Comparison of ENCODE assay signal across 39 cellular contexts in genomic region chr6:23441813-23442212, GRCh38.
"Had no signal": no experiment of that assay in that cellular context is flagged by ENCODE, and none has a peak within 500 bp of the region (broad histone marks: within the 10 kb centered on the region; RNA-seq: fewer than 3 reads in every experiment).

No MANE protein-coding gene starts in this region.

- H3K27ac ChIP-seq: ascending aorta, body of pancreas, Peyer's patch, SJSA1, VCaP had no signal

- H3K9me2 ChIP-seq: SK-N-SH had no signal

- DNase-seq: activated B cell treated with CpG ODN at 0.5 μM for 24 hours; activated CD4-positive, alpha-beta memory T cell treated with anti-CD3 and anti-CD28 coated beads, Interleukin-2, amount 10 ng/mL, durations not matched to agents 7 days and 5 days; activated CD4-positive, alpha-beta T cell treated with anti-CD3 and anti-CD28 coated beads for 4 hours; activated CD4-positive, alpha-beta T cell treated with anti-CD3 and anti-CD28 coated beads, Interleukin-2, amount 50 U/mL, for 1 hour; activated CD4-positive, CD25-positive, alpha-beta regulatory T cell treated with anti-CD3 and anti-CD28 coated beads, Interleukin-2, amount 50 U/mL, for 72 hours; activated CD8-positive, alpha-beta memory T cell treated with anti-CD3 and anti-CD28 coated beads for 24 hours; activated CD8-positive, alpha-beta memory T cell treated with anti-CD3 and anti-CD28 coated beads, Interleukin-2, amount 10 ng/mL, durations not matched to agents 7 days and 5 days; activated CD8-positive, alpha-beta memory T cell treated with anti-CD3 and anti-CD28 coated beads, Interleukin-2, amount 50 U/mL, for 48 hours; activated effector memory CD4-positive, alpha-beta T cell treated with anti-CD3 and anti-CD28 coated beads, Interleukin-2, amount 50 U/mL, for 16 hours; activated naive CD4-positive, alpha-beta T cell; activated naive CD4-positive, alpha-beta T cell treated with anti-CD3 and anti-CD28 coated beads, Interleukin-2, amount 50 U/mL, for 16 hours; activated naive CD8-positive, alpha-beta T cell treated with anti-CD3 and anti-CD28 coated beads for 36 hours; activated T-cell treated with anti-CD3 and anti-CD28 coated beads, Interleukin-2, amount 50 U/mL, for 72 hours; amniotic stem cell; body of pancreas; caudate nucleus; cerebellar nuclear complex; Karpas-422; KBM-7; NCI-H1048; NCI-H187 treated with DMSO at 0.1 percent for 48 hours; NCI-H2081; NCI-H2171 treated with DMSO at 0.1 percent for 48 hours; NCI-H345; NCI-H524 treated with DMSO at 0.1 percent for 48 hours; NCI-H748 treated with DMSO at 0.1 percent for 48 hours; NK-92 treated with Interleukin-12 subunit alpha and Interleukin-12 subunit beta, amount 100 ng/mL, for 24 hours; PC-3; Peyer's patch; RPMI8226; SHP77 treated with DMSO at 0.1 percent for 48 hours; SK-N-SH; T-cell; T-helper 17 cell; T-helper 9 cell had no signal

- H3K4me1 Mint-ChIP-seq: activated B cell treated with CpG ODN at 0.5 μM for 24 hours; activated CD4-positive, alpha-beta memory T cell treated with anti-CD3 and anti-CD28 coated beads, Interleukin-2, amount 10 ng/mL, durations not matched to agents 7 days and 5 days; activated CD8-positive, alpha-beta memory T cell treated with anti-CD3 and anti-CD28 coated beads, Interleukin-2, amount 10 ng/mL, durations not matched to agents 7 days and 5 days; activated naive CD8-positive, alpha-beta T cell treated with anti-CD3 and anti-CD28 coated beads for 36 hours; activated T-helper 17 cell treated with anti-CD3 and anti-CD28 coated beads, Interleukin-2, amount 50 U/mL, for 72 hours; T-cell; T-helper 17 cell had no signal

- H3K9me3 ChIP-seq: ascending aorta, body of pancreas, Peyer's patch, SJSA1, SK-N-SH had no signal

- H3K9ac ChIP-seq: SK-N-SH had no signal

- H3K4me1 ChIP-seq: ascending aorta, Peyer's patch, SJSA1 had no signal

- H3K36me3 Mint-ChIP-seq: activated CD8-positive, alpha-beta memory T cell treated with anti-CD3 and anti-CD28 coated beads, Interleukin-2, amount 10 ng/mL, durations not matched to agents 7 days and 5 days; activated naive CD8-positive, alpha-beta T cell treated with anti-CD3 and anti-CD28 coated beads for 36 hours; T-cell had no signal

- H3K27me3 Mint-ChIP-seq: activated B cell treated with CpG ODN at 0.5 μM for 24 hours; activated CD4-positive, alpha-beta memory T cell treated with anti-CD3 and anti-CD28 coated beads, Interleukin-2, amount 10 ng/mL, durations not matched to agents 7 days and 5 days; activated CD8-positive, alpha-beta memory T cell treated with anti-CD3 and anti-CD28 coated beads, Interleukin-2, amount 10 ng/mL, durations not matched to agents 7 days and 5 days; activated naive CD8-positive, alpha-beta T cell treated with anti-CD3 and anti-CD28 coated beads for 36 hours; activated T-helper 17 cell treated with anti-CD3 and anti-CD28 coated beads, Interleukin-2, amount 50 U/mL, for 72 hours; T-cell; T-helper 17 cell had no signal

- H3K4me3 ChIP-seq: ascending aorta, body of pancreas, Peyer's patch, SJSA1 had no signal

- H3K9me3 Mint-ChIP-seq: activated CD4-positive, alpha-beta memory T cell treated with anti-CD3 and anti-CD28 coated beads, Interleukin-2, amount 10 ng/mL, durations not matched to agents 7 days and 5 days had no signal

- H3K4me3 Mint-ChIP-seq: activated B cell treated with CpG ODN at 0.5 μM for 24 hours; activated CD4-positive, alpha-beta memory T cell treated with anti-CD3 and anti-CD28 coated beads, Interleukin-2, amount 10 ng/mL, durations not matched to agents 7 days and 5 days; activated CD8-positive, alpha-beta memory T cell treated with anti-CD3 and anti-CD28 coated beads, Interleukin-2, amount 10 ng/mL, durations not matched to agents 7 days and 5 days; activated naive CD8-positive, alpha-beta T cell treated with anti-CD3 and anti-CD28 coated beads for 36 hours; activated T-cell treated with anti-CD3 and anti-CD28 coated beads, Interleukin-2, amount 50 U/mL, for 72 hours; activated T-helper 17 cell treated with anti-CD3 and anti-CD28 coated beads, Interleukin-2, amount 50 U/mL, for 72 hours; T-cell; T-helper 17 cell had no signal

- H3K4me2 ChIP-seq: SK-N-SH had no signal

- H3K36me3 ChIP-seq: ascending aorta, Peyer's patch, SJSA1 had no signal

- H3K27ac Mint-ChIP-seq: activated B cell treated with CpG ODN at 0.5 μM for 24 hours; activated CD4-positive, alpha-beta memory T cell treated with anti-CD3 and anti-CD28 coated beads, Interleukin-2, amount 10 ng/mL, durations not matched to agents 7 days and 5 days; activated CD8-positive, alpha-beta memory T cell treated with anti-CD3 and anti-CD28 coated beads, Interleukin-2, amount 10 ng/mL, durations not matched to agents 7 days and 5 days; activated naive CD8-positive, alpha-beta T cell treated with anti-CD3 and anti-CD28 coated beads for 36 hours; activated T-cell treated with anti-CD3 and anti-CD28 coated beads, Interleukin-2, amount 50 U/mL, for 72 hours; activated T-helper 17 cell treated with anti-CD3 and anti-CD28 coated beads, Interleukin-2, amount 50 U/mL, for 72 hours; T-cell; T-helper 17 cell had no signal

- H3K27me3 ChIP-seq: ascending aorta, body of pancreas, Peyer's patch, SJSA1 had no signal

- ATAC-seq: activated CD8-positive, alpha-beta memory T cell treated with anti-CD3 and anti-CD28 coated beads, Interleukin-2, amount 10 ng/mL, durations not matched to agents 7 days and 5 days; activated T-cell treated with anti-CD3 and anti-CD28 coated beads, Interleukin-2, amount 50 U/mL, for 72 hours; activated T-helper 17 cell treated with anti-CD3 and anti-CD28 coated beads, Interleukin-2, amount 50 U/mL, for 72 hours; body of pancreas; PC-3; T-cell; T-helper 17 cell had no signal
